Comparison of ENCODE assay signal across 1 cellular context in genomic region chr15:33083232-33084006, GRCh38.
TF ChIP-seq lines count a peak whose summit lies in the region.

No MANE protein-coding gene starts in this region.

TF ChIP-seq in A549, 52 proteins besides CTCF, POLR2A, EP300 and RAD21 (continued from another document):
- TF ChIP-seq BHLHE40 (IDR thresholded peaks at IDR 0.05; ENCODE audit: low read depth, low read length): no peak
- TF ChIP-seq KDM1A (IDR thresholded peaks at IDR 0.05; ENCODE audit: low read depth): no peak
- no peak for TF ChIP-seq RCOR1 (IDR thresholded peaks at IDR 0.05; ENCODE audit: low read depth, low read length)
- no peak for TF ChIP-seq NR3C1 (IDR thresholded peaks at IDR 0.05)
- no peak for TF ChIP-seq NPAS2 (CRISPR knock-in tag; IDR thresholded peaks at IDR 0.05; ENCODE audit: borderline replicate concordance)
